ENCODE assay signal across 1 cellular context in the genomic region with DNA sequence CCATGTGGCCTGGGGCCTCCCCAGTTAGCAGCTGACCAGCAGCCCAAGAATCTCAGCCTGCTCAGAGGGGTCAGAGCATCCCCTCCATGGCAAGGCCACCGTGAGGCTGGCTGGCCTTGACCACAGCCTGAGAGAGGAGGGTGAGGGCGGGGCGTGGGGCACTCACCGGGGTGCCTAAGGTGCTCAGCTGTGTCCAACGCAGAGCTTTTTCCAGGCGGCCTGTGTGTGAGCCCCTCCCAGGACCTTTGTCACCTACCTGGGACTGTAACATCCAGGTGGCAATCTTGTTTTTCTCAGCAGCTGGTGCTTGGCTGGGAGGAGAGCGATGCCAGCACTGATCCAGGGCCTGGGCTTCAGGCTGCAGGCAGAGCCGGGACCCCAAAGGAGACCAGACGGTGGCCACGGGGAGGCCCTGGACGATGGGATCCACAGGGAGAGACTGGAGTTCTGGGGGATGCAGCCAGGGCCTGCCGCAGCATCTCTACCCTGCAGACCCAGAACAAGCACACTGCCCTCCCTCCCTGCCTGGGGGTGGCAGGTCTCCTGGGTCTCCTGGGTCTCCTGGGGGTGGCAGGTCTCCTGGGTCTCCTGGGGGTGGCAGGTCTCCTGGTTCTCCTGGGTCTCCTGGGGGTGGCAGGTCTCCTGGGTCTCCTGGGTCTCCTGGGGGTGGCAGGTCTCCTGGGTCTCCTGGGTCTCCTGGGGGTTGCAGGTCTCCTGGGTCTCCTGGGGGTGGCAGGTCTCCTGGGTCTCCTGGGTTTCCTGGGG.
TF ChIP-seq lines count a peak whose summit lies in the region.

No MANE protein-coding gene starts in this region.

TF ChIP-seq in endothelial cell of umbilical vein, 7 proteins besides CTCF, POLR2A, EP300 and RAD21:
- TF ChIP-seq GATA2 (IDR thresholded peaks at IDR 0.05; ENCODE audit: insufficient read depth, insufficient read length, low read depth, low read length) (no peak), POLR2AphosphoS5 (IDR thresholded peaks at IDR 0.05; ENCODE audit: insufficient read depth, low read depth, low read length) (no peak), FOS (IDR thresholded peaks at IDR 0.05; ENCODE audit: borderline replicate concordance, insufficient read depth, low read length) (no peak), MYC (IDR thresholded peaks at IDR 0.05; ENCODE audit: low read depth, low read length) (no peak), JUN (IDR thresholded peaks at IDR 0.05; ENCODE audit: borderline replicate concordance, insufficient read depth, insufficient read length, low read depth) (no peak), EZH2 (IDR thresholded peaks at IDR 0.05; ENCODE audit: borderline replicate concordance, low read depth, low read length, severe bottlenecking) (no peak)
- TF ChIP-seq, protein P1, sequence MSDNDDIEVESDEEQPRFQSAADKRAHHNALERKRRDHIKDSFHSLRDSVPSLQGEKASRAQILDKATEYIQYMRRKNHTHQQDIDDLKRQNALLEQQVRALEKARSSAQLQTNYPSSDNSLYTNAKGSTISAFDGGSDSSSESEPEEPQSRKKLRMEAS (IDR thresholded peaks at IDR 0.05; ENCODE audit: insufficient read depth, insufficient read length), result no peak
